8 cellular contexts compared by ENCODE assay signal in genomic region chr1:24502168-24503002, GRCh38. TPM values are rescaled to one million over a fixed set of nuclear protein-coding genes. Genes with fewer than 3 reads are reported as not detected.
A peak's percentile ranks its signal among the peaks of the same experiment; 100 is the strongest.
DNase-seq lines count a peak whose midpoint lies in the region; ATAC-seq and TF ChIP-seq lines count a peak whose summit lies in the region.

Gene RCAN3, plus strand, starts transcription at chr1:24502836. Its CDS starts 11,537 bp downstream, at chr1:24514373.

- H3K4me2 ChIP-seq in mammary epithelial cell (ENCODE audit: insufficient read depth, low read depth, low read length) = peak within 1 kb of the TSS; percentile 87

- CTCF ChIA-PET in WTC11 (lab: Charles Lee) = interaction anchor here (0.7 to 3.3 kb wide), 12 partner anchors 11 to 300 kb away, joined by 3 to 30 read pairs (median 5); partner anchors contain the start of gene NIPAL3
- CTCF ChIA-PET in mammary epithelial cell (lab: Charles Lee; ENCODE audit: low non-redundant PET) = interaction anchor here (0.5 kb wide), 1 partner anchor 10 kb away, joined by 4 read pairs; no protein-coding TSS in a partner anchor

- no peaks in the 10 kb centered on the region for H3K36me3 ChIP-seq in mammary epithelial cell (ENCODE audit: insufficient read depth, low read length)

- peaks cover 35% of the 10 kb centered on the region for H3K79me2 ChIP-seq in mammary epithelial cell (ENCODE audit: insufficient read depth, low read length)

- H3K27ac ChIP-seq in mammary epithelial cell (ENCODE audit: insufficient read depth, low read depth, low read length) = peak within 1 kb of the TSS; percentile 84
- peak within 1 kb of the TSS; percentile 67 to 98 (median 91) for H3K27ac ChIP-seq in skin epidermis

- H3K27me3 ChIP-seq in mammary epithelial cell (ENCODE audit: insufficient read depth, low read length) = no peaks in the 10 kb centered on the region

- no peaks in the 10 kb centered on the region for H3K9me3 Mint-ChIP-seq in WTC11

- dilution Hi-C loops in mammary epithelial cell (cut with HindIII; ENCODE audit: low sequenced_read_pairs) = loop anchor here (5.0 kb wide), 2 partner anchors 55 to 85 kb away; partner anchors contain the start of gene NCMAP

- in situ Hi-C loops in mammary epithelial cell (cut with MboI; ENCODE audit: low sequenced_read_pairs in 2 of 2) = no loop called here

- ATAC-seq in HG03039 (IDR thresholded peaks at IDR 0.05; ENCODE audit: unreplicated experiment) = peak; percentile 65
- peak; percentile 85 for ATAC-seq in WTC11
- no peak for ATAC-seq in HG02623 (IDR thresholded peaks at IDR 0.05; ENCODE audit: unreplicated experiment)

- H3K4me1 Mint-ChIP-seq in WTC11 = peaks cover 51% of the 10 kb centered on the region

- H3K36me3 Mint-ChIP-seq in WTC11 = no peaks in the 10 kb centered on the region

- H3K27me3 Mint-ChIP-seq in WTC11 (ENCODE audit: low read depth) = peaks cover 11% of the 10 kb centered on the region

- peak within 1 kb of the TSS; percentile 86 for H3K4me3 Mint-ChIP-seq in WTC11

- peak within 1 kb of the TSS; percentile 96 for H2AFZ ChIP-seq in mammary epithelial cell (ENCODE audit: low read depth, low read length)

- peak within 1 kb of the TSS; percentile 81 to 97 (median 94) for H3K4me3 ChIP-seq in mammary epithelial cell (replicated peaks in 1 of 3; ENCODE audit: insufficient read depth in 1 of 3, low read depth in 2 of 3, low read length in 3 of 3)
- H3K4me3 ChIP-seq in skin epidermis = peak within 1 kb of the TSS; percentile 53 to 73 (median 64)

- TF ChIP-seq CTCF in WTC11 (IDR thresholded peaks at IDR 0.05) = no peak
- no peak for TF ChIP-seq CTCF in mammary epithelial cell (conservative IDR thresholded peaks at IDR 0.05 in 1 of 2, IDR thresholded peaks at IDR 0.05 in 1 of 2; ENCODE audit: extremely low read depth in 1 of 2, insufficient read depth in 1 of 2, low read depth in 1 of 2, low read length in 2 of 2)

- no TSS peak for BruUV-seq in mammary epithelial cell (replicated peaks; lab: Mats Ljungman, UMichigan)

- H3K9me3 ChIP-seq in mammary epithelial cell (replicated peaks; ENCODE audit: insufficient read depth, low read length) = no peaks in the 10 kb centered on the region

- WGBS in mammary epithelial cell (ENCODE audit: low coverage, missing lambda C conversion rate) = 0% methylated on average over 1 of the region's 80 CpGs

- H3K27ac Mint-ChIP-seq in WTC11 = peak within 1 kb of the TSS; percentile 78

- H3K4me1 ChIP-seq in mammary epithelial cell (ENCODE audit: insufficient read depth, low read length) = peaks cover 11% of the 10 kb centered on the region

- POLR2A ChIA-PET in WTC11 (lab: Charles Lee) = interaction anchor here (0.8 kb wide), 1 partner anchor 87 kb away, joined by 3 read pairs; the partner anchor contains the start of gene NIPAL3

- DNase-seq in DMS79 (lab: John Stamatoyannopoulos, UW) (peak; percentile 47), NCI-H2227 (lab: John Stamatoyannopoulos, UW; ENCODE audit: unreplicated experiment) (peak; percentile 96), WTC11 (ENCODE audit: low spot score) (peak; percentile 88), mammary epithelial cell (peak; percentile 88), iPS-NIHi11 (ENCODE audit: low spot score) (peak; percentile 99)

- H4K20me1 ChIP-seq in mammary epithelial cell (ENCODE audit: insufficient read depth, low read length) = no peaks in the 10 kb centered on the region

- H3K9ac ChIP-seq in mammary epithelial cell (ENCODE audit: insufficient read depth, low read length) = peak within 1 kb of the TSS; percentile 94

- intact Hi-C loops in mammary epithelial cell (cut with micrococcal nuclease) = loop anchor here (2.0 to 10.0 kb wide), 2 partner anchors 86 to 308 kb away; no protein-coding TSS in a partner anchor

TF ChIP-seq in WTC11, 78 proteins besides CTCF, POLR2A, EP300 and RAD21:
- TF ChIP-seq, protein P1, sequence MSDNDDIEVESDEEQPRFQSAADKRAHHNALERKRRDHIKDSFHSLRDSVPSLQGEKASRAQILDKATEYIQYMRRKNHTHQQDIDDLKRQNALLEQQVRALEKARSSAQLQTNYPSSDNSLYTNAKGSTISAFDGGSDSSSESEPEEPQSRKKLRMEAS (CRISPR knock-in tag; IDR thresholded peaks at IDR 0.05) = peak; percentile 25; the same call in 1 of the 2 replicates
- TF ChIP-seq ARID4B (CRISPR knock-in tag; IDR thresholded peaks at IDR 0.05; ENCODE audit: borderline replicate concordance) (peak; percentile 13; the same call in 1 of the 2 replicates), SP1 (CRISPR knock-in tag; conservative IDR thresholded peaks at IDR 0.05) (peak; percentile 62; the same call in 1 of the 2 replicates), FOXP4 (CRISPR knock-in tag; IDR thresholded peaks at IDR 0.05) (peak; percentile 29; the same call in 1 of the 2 replicates), ZNF423 (CRISPR knock-in tag; IDR thresholded peaks at IDR 0.05) (peak; percentile 83; the same call in 1 of the 2 replicates), ZNF396 (CRISPR knock-in tag; IDR thresholded peaks at IDR 0.05; ENCODE audit: borderline replicate concordance) (no peak), ZNF263 (CRISPR knock-in tag; IDR thresholded peaks at IDR 0.05; ENCODE audit: low read depth) (peak; percentile 89; the same call in 1 of the 2 replicates), HMGXB4 (CRISPR knock-in tag; IDR thresholded peaks at IDR 0.05) (peak; percentile 66; the same call in 1 of the 2 replicates), ZNF219 (CRISPR knock-in tag; IDR thresholded peaks at IDR 0.05; ENCODE audit: borderline replicate concordance) (no peak)

RNA-seq across cellular contexts. Expression of gene RCAN3, which starts in this region (rescaled TPM):
- total RNA-seq in WTC11 (2021) (16.9 to 23.3 TPM (median 16.9 TPM) in 3 replicates), mammary epithelial cell (10 to 100 TPM; 21.0 to 34.8 TPM)
- polyA plus RNA-seq in mammary epithelial cell = 16.7 TPM
- 40.3 TPM for polyA minus RNA-seq in mammary epithelial cell

Comparison
In these comparisons a context has a peak if more than half of its experiments do, and no peak if none do; other contexts are left out.
1. DNase-seq: peak in every context shown above with its lines; median percentile 99 in iPS-NIHi11; 96 in NCI-H2227; 88 in WTC11; 88 in mammary epithelial cell; 47 in DMS79.